ENCODE assay signal across 10 cellular contexts in the genomic region with DNA sequence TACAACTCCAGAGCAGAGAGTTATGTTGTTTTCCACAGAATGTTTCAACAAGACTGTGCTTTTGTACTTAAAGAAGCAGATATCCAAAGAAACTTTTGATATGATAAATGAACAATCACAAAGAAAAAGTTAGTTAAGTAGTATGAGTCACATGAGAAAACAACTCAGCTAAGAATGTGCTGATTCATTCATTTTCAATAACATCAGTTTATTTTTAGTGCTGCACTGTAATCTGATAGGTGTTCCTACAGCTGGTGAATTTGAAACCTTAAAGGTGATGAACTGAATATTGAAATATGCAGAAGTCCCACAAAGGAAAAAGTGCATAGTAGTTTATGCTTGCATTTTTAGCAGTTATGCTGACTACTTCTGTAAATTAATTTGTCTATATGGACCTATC.
DNase-seq lines count a peak whose midpoint lies in the region; ATAC-seq and TF ChIP-seq lines count a peak whose summit lies in the region.
"Had no signal": no experiment of that assay in that cellular context is flagged by ENCODE, and none has a peak within 500 bp of the region (broad histone marks: within the 10 kb centered on the region; RNA-seq: fewer than 3 reads in every experiment).

No MANE protein-coding gene starts in this region.

- no peak overlapping the region for H3K4me3 ChIP-seq in retinal pigment epithelial cell (ENCODE audit: low read length)
- H3K4me3 ChIP-seq: thoracic aorta had no signal

- no peak overlapping the region for H3K4me3 Mint-ChIP-seq in immature natural killer cell
- H3K4me3 Mint-ChIP-seq in stimulated activated naive CD8-positive, alpha-beta T cell treated with anti-CD3 and anti-CD28 coated beads, Interleukin-15, amount 100 ng/mL, for 72 hours = no peak overlapping the region

- H3K27ac ChIP-seq in epithelial cell of prostate = no peak overlapping the region
- H3K27ac ChIP-seq: thoracic aorta had no signal

- TF ChIP-seq CTCF in retinal pigment epithelial cell (conservative IDR thresholded peaks at IDR 0.05; ENCODE audit: low read depth, low read length) = no peak

- H3K36me3 Mint-ChIP-seq in immature natural killer cell = peaks cover 0 to 4% (median 0%) of the 10 kb centered on the region in 3 donors

- peak; percentile 39 for DNase-seq in NCI-H226
- DNase-seq in epithelial cell of prostate (ENCODE audit: low read depth, low spot score) = peak; percentile 31
- peak; percentile 60 for DNase-seq in retinal pigment epithelial cell (ENCODE audit: low read depth)
- no peak for DNase-seq in immature natural killer cell
- no peak for DNase-seq in stimulated activated naive CD8-positive, alpha-beta T cell treated with anti-CD3 and anti-CD28 coated beads, Interleukin-15, amount 100 ng/mL, for 72 hours
- DNase-seq: mesendoderm, NCI-H1930 had no signal

- peaks cover 0 to 2% (median 2%) of the 10 kb centered on the region in 3 donors for H3K27me3 Mint-ChIP-seq in immature natural killer cell (ENCODE audit: low read depth in 3 of 3)
- no peaks in the 10 kb centered on the region for H3K27me3 Mint-ChIP-seq in stimulated activated naive CD8-positive, alpha-beta T cell treated with anti-CD3 and anti-CD28 coated beads, Interleukin-15, amount 100 ng/mL, for 72 hours

- H3K27ac Mint-ChIP-seq in immature natural killer cell = no peak overlapping the region
- H3K27ac Mint-ChIP-seq in stimulated activated naive CD8-positive, alpha-beta T cell treated with anti-CD3 and anti-CD28 coated beads, Interleukin-15, amount 100 ng/mL, for 72 hours = no peak overlapping the region

- ATAC-seq in GM18867 (IDR thresholded peaks at IDR 0.05; ENCODE audit: unreplicated experiment) (peak; percentile 65), GM21381 (IDR thresholded peaks at IDR 0.05; ENCODE audit: unreplicated experiment) (no peak)
- ATAC-seq in stimulated activated naive CD8-positive, alpha-beta T cell treated with anti-CD3 and anti-CD28 coated beads, Interleukin-15, amount 100 ng/mL, for 72 hours = no peak

- peaks cover 1 to 6% (median 5%) of the 10 kb centered on the region in 6 donors for H3K9me3 Mint-ChIP-seq in immature natural killer cell
- H3K9me3 Mint-ChIP-seq in stimulated activated naive CD8-positive, alpha-beta T cell treated with anti-CD3 and anti-CD28 coated beads, Interleukin-15, amount 100 ng/mL, for 72 hours = no peaks in the 10 kb centered on the region

- no peaks in the 10 kb centered on the region for H3K4me1 Mint-ChIP-seq in immature natural killer cell
- no peaks in the 10 kb centered on the region for H3K4me1 Mint-ChIP-seq in stimulated activated naive CD8-positive, alpha-beta T cell treated with anti-CD3 and anti-CD28 coated beads, Interleukin-15, amount 100 ng/mL, for 72 hours

Comparison
In these comparisons a context has a peak if more than half of its experiments do, and no peak if none do; other contexts are left out.
1. DNase-seq: peak in NCI-H226 (single experiment), epithelial cell of prostate (single experiment) and retinal pigment epithelial cell (single experiment); none in immature natural killer cell (0 of 3) and stimulated activated naive CD8-positive, alpha-beta T cell treated with anti-CD3 and anti-CD28 coated beads, Interleukin-15, amount 100 ng/mL, for 72 hours (0 of 2).